Comparison of ENCODE assay signal across 12 cellular contexts in genomic region chr15:72758195-72758594, GRCh38. TPM values are rescaled to one million over a fixed set of nuclear protein-coding genes. Genes with fewer than 3 reads are reported as not detected.
DNase-seq lines count a peak whose midpoint lies in the region; ATAC-seq and TF ChIP-seq lines count a peak whose summit lies in the region.
"Had no signal": no experiment of that assay in that cellular context is flagged by ENCODE, and none has a peak within 500 bp of the region (broad histone marks: within the 10 kb centered on the region; RNA-seq: fewer than 3 reads in every experiment).

No MANE protein-coding gene starts in this region.

- no peak for TF ChIP-seq POLR2A in thyroid gland (IDR thresholded peaks at IDR 0.05)

- H3K9me3 ChIP-seq in endodermal cell (ENCODE audit: control insufficient read depth, low read length) (no peaks in the 10 kb centered on the region), thyroid gland (no peaks in the 10 kb centered on the region)
- H3K9me3 ChIP-seq: A549, tibial artery had no signal

- H3K4me1 Mint-ChIP-seq in activated naive CD8-positive, alpha-beta T cell (ENCODE audit: low read depth) = peaks cover 22% of the 10 kb centered on the region
- H3K4me1 Mint-ChIP-seq in activated naive CD8-positive, alpha-beta T cell treated with anti-CD3 and anti-CD28 coated beads for 36 hours = peaks cover 19% of the 10 kb centered on the region
- H3K4me1 Mint-ChIP-seq in endodermal cell = no peaks in the 10 kb centered on the region
- H3K4me1 Mint-ChIP-seq: neural progenitor cell had no signal

- H3K27me3 Mint-ChIP-seq in activated naive CD8-positive, alpha-beta T cell = no peaks in the 10 kb centered on the region
- H3K27me3 Mint-ChIP-seq in activated naive CD8-positive, alpha-beta T cell treated with anti-CD3 and anti-CD28 coated beads for 36 hours = no peaks in the 10 kb centered on the region
- no peaks in the 10 kb centered on the region for H3K27me3 Mint-ChIP-seq in endodermal cell (ENCODE audit: insufficient read depth)

- H3K4me3 Mint-ChIP-seq in activated naive CD8-positive, alpha-beta T cell = no peak overlapping the region
- H3K4me3 Mint-ChIP-seq in activated naive CD8-positive, alpha-beta T cell treated with anti-CD3 and anti-CD28 coated beads for 36 hours = no peak overlapping the region
- no peak overlapping the region for H3K4me3 Mint-ChIP-seq in endodermal cell
- H3K4me3 Mint-ChIP-seq: neural progenitor cell had no signal

- peak overlapping the region; percentile 71 for H3K27ac ChIP-seq in angular gyrus (ENCODE audit: low read depth, low read length)
- no peak overlapping the region for H3K27ac ChIP-seq in foreskin keratinocyte
- H3K27ac ChIP-seq in temporal lobe (ENCODE audit: low read depth, low read length) = peak overlapping the region; percentile 36
- no peak overlapping the region for H3K27ac ChIP-seq in endodermal cell (ENCODE audit: low read depth, low read length)
- H3K27ac ChIP-seq in thyroid gland = no peak overlapping the region
- H3K27ac ChIP-seq: A549, neural progenitor cell, tibial artery had no signal

- peak overlapping the region; percentile 16 for H3K27ac Mint-ChIP-seq in activated naive CD8-positive, alpha-beta T cell
- no peak overlapping the region for H3K27ac Mint-ChIP-seq in activated naive CD8-positive, alpha-beta T cell treated with anti-CD3 and anti-CD28 coated beads for 36 hours
- H3K27ac Mint-ChIP-seq in endodermal cell = no peak overlapping the region
- H3K27ac Mint-ChIP-seq: neural progenitor cell had no signal

- no peak overlapping the region for H3K9ac ChIP-seq in endodermal cell (ENCODE audit: extremely low read depth, low read length, poor library complexity, severe bottlenecking)
- H3K9ac ChIP-seq: neural progenitor cell had no signal

- H3K36me3 ChIP-seq in endodermal cell (ENCODE audit: control insufficient read depth, insufficient read depth, low read length) (peaks cover 89% of the 10 kb centered on the region), thyroid gland (peaks cover 26 to 43% of the 10 kb centered on the region in 2 donors)
- H3K36me3 ChIP-seq: neural progenitor cell had no signal

- intact Hi-C loops in thyroid gland (cut with DNase I) = no loop called here

- TF ChIP-seq CTCF in foreskin keratinocyte (conservative IDR thresholded peaks at IDR 0.05) (no peak), endodermal cell (conservative IDR thresholded peaks at IDR 0.05) (no peak), thyroid gland (IDR thresholded peaks at IDR 0.05) (no peak)

- H3K36me3 Mint-ChIP-seq in activated naive CD8-positive, alpha-beta T cell = peaks cover 2% of the 10 kb centered on the region
- H3K36me3 Mint-ChIP-seq in activated naive CD8-positive, alpha-beta T cell treated with anti-CD3 and anti-CD28 coated beads for 36 hours = peaks cover 38% of the 10 kb centered on the region
- H3K36me3 Mint-ChIP-seq in endodermal cell (ENCODE audit: low read depth) = peaks cover 81% of the 10 kb centered on the region

- no peaks in the 10 kb centered on the region for H3K9me3 Mint-ChIP-seq in activated naive CD8-positive, alpha-beta T cell (ENCODE audit: low read depth)
- no peaks in the 10 kb centered on the region for H3K9me3 Mint-ChIP-seq in activated naive CD8-positive, alpha-beta T cell treated with anti-CD3 and anti-CD28 coated beads for 36 hours
- no peaks in the 10 kb centered on the region for H3K9me3 Mint-ChIP-seq in endodermal cell
- H3K9me3 Mint-ChIP-seq: neural progenitor cell had no signal

- H3K4me1 ChIP-seq in foreskin keratinocyte = no peaks in the 10 kb centered on the region
- no peaks in the 10 kb centered on the region for H3K4me1 ChIP-seq in endodermal cell (ENCODE audit: control insufficient read depth, insufficient read depth, low read length)
- no peaks in the 10 kb centered on the region for H3K4me1 ChIP-seq in thyroid gland
- H3K4me1 ChIP-seq: A549, neural progenitor cell, tibial artery had no signal

- H3K27me3 ChIP-seq in foreskin keratinocyte (no peaks in the 10 kb centered on the region), endodermal cell (ENCODE audit: control insufficient read depth, insufficient read depth, low read length, poor library complexity, severe bottlenecking) (no peaks in the 10 kb centered on the region), thyroid gland (no peaks in the 10 kb centered on the region)
- H3K27me3 ChIP-seq: neural progenitor cell, tibial artery had no signal

- no peak overlapping the region for H3K4me3 ChIP-seq in endodermal cell (ENCODE audit: low read length)
- no peak overlapping the region for H3K4me3 ChIP-seq in thyroid gland (replicated peaks in 1 of 3)
- H3K4me3 ChIP-seq: A549, neural progenitor cell, tibial artery had no signal

- 92 to 96% methylated on average over 2 of the region's 2 CpGs for WGBS in endodermal cell (ENCODE audit: insufficient coverage in 1 of 2, insufficient read length in 1 of 2), 2 experiments
- WGBS in thyroid gland, 2 donors = 86 to 92% methylated on average over 2 of the region's 2 CpGs

- ATAC-seq in foreskin keratinocyte = peak; percentile 88

- no peak for DNase-seq in activated naive CD8-positive, alpha-beta T cell treated with anti-CD3 and anti-CD28 coated beads for 36 hours
- DNase-seq in foreskin keratinocyte = peak; percentile 42 to 72
- DNase-seq in endodermal cell = no peak
- DNase-seq in thyroid gland = no peak
- DNase-seq in SIG-M5 (lab: John Stamatoyannopoulos, UW) = no peak
- DNase-seq: NCI-H524 treated with DMSO at 0.1 percent for 48 hours, tibial artery had no signal

RNA-seq across cellular contexts. Expression of gene ADPGK, which starts 25.4 kb away (rescaled TPM):
- total RNA-seq in activated naive CD8-positive, alpha-beta T cell treated with anti-CD3 and anti-CD28 coated beads for 36 hours = 10 to 100 TPM; 66.0 to 69.9 TPM
- total RNA-seq in foreskin keratinocyte (36.6 and 40.5 TPM in 2 replicates), temporal lobe (23.8 TPM), endodermal cell (10 to 100 TPM; 52.0 to 68.6 TPM), thyroid gland (10 to 100 TPM; 53.0 to 74.6 (median 61.7) TPM)
- polyA plus RNA-seq in foreskin keratinocyte = 23.8 and 29.6 TPM in 2 replicates
- polyA plus RNA-seq in endodermal cell (2013, experiment 1 of 2) = 35.7 TPM
- 33.5 TPM for polyA plus RNA-seq in endodermal cell (2013, experiment 2 of 2)

Comparison
In these comparisons a context has a peak if more than half of its experiments do, and no peak if none do; other contexts are left out.
1. DNase-seq: peak in foreskin keratinocyte (2 of 2); none in activated naive CD8-positive, alpha-beta T cell treated with anti-CD3 and anti-CD28 coated beads for 36 hours (single experiment), endodermal cell (single experiment), thyroid gland (0 of 2) and SIG-M5 (single experiment).
2. H3K27ac ChIP-seq: peak in angular gyrus (single experiment) and temporal lobe (single experiment); none in foreskin keratinocyte (single experiment), endodermal cell (single experiment) and thyroid gland (0 of 3).